1 cellular context compared by ENCODE assay signal in the genomic region with DNA sequence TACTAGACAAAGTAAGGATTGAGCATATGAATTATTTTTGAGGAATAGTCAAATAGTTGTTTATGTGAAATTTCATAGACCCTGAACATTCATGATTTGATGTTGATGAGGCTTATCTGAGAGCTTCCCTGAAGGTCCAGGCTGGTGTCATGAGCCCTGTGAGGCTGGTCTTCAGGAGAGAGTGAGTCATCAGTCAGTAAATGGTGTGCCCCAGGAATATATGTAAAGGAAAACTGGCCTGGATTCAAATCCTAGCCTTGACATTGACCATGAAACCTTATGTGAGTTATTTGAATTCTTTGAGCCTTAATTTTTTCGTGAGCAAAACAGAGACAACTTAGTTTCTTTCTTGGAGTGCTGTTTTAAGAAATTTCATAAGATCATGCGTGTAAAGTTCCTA.
A peak's percentile ranks its signal among the peaks of the same experiment; 100 is the strongest.
TF ChIP-seq lines count a peak whose summit lies in the region.

No MANE protein-coding gene starts in this region.

TF ChIP-seq in K562, 482 proteins besides CTCF, POLR2A, EP300 and RAD21:
- TF ChIP-seq ARID3A (IDR thresholded peaks at IDR 0.05; ENCODE audit: borderline replicate concordance, low read depth, low read length) (0 out of 2 replicates have a peak, but pooled peaks have one; percentile 38), DPF2 (IDR thresholded peaks at IDR 0.05) (0 out of 2 replicates have a peak, but pooled peaks have one; percentile 47), JUND (IDR thresholded peaks at IDR 0.05; ENCODE audit: borderline replicate concordance, low read depth, low read length) (peak; percentile 90), JUND (tag; IDR thresholded peaks at IDR 0.05; ENCODE audit: borderline replicate concordance, low read depth, low read length) (peak; percentile 84; the same call in 2 of the 3 replicates), SMARCA4 (IDR thresholded peaks at IDR 0.05) (0 out of 2 replicates have a peak, but pooled peaks have one; percentile 17), FOS (IDR thresholded peaks at IDR 0.05; ENCODE audit: extremely low read depth, insufficient read length) (peak; percentile 15), NCOA2 (IDR thresholded peaks at IDR 0.05; ENCODE audit: partially characterized antibody in 2 of 2) (no peak), FOSL1 (tag; conservative IDR thresholded peaks at IDR 0.05) (peak; percentile 79), JUN (IDR thresholded peaks at IDR 0.05; ENCODE audit: borderline replicate concordance, low read depth, low read length) (peak; percentile 58; the same call in 1 of the 2 replicates), JUN (CRISPR knock-in tag; IDR thresholded peaks at IDR 0.05; ENCODE audit: borderline replicate concordance) (no peak), VEZF1 (CRISPR knock-in tag; IDR thresholded peaks at IDR 0.05) (no peak)
- TF ChIP-seq, protein P1, sequence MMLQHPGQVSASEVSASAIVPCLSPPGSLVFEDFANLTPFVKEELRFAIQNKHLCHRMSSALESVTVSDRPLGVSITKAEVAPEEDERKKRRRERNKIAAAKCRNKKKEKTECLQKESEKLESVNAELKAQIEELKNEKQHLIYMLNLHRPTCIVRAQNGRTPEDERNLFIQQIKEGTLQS (IDR thresholded peaks at IDR 0.05) = peak; percentile 85
- TF ChIP-seq, protein P1 (CRISPR knock-in tag; conservative IDR thresholded peaks at IDR 0.05) = no peak
